14 cellular contexts compared by ENCODE assay signal in the genomic region with DNA sequence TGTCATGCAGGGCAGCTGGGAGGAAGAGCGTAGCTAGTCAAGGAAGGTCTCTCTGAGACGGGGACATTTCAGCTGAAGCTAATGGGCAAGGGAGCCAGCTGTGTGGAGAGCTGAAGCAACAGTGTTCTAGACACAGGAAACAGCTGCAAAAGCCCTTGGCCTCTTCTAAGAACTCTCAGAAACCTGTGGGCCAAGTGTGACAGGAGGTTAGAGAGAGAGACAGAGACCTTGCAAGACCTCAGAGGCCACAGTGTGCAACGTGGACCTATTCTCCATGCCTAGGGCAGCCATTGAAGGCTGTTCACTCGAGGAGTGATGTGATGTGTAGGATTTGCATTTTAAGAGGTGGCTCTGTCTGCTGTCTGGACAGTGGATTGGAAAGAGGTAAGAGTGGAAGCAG. TPM values are rescaled to one million over a fixed set of nuclear protein-coding genes. Genes with fewer than 3 reads are reported as not detected.
DNase-seq lines count a peak whose midpoint lies in the region; ATAC-seq and TF ChIP-seq lines count a peak whose summit lies in the region.
"Had no signal": no experiment of that assay in that cellular context is flagged by ENCODE, and none has a peak within 500 bp of the region (broad histone marks: within the 10 kb centered on the region; RNA-seq: fewer than 3 reads in every experiment).

No MANE protein-coding gene starts in this region.

- DNase-seq in GM12864 (ENCODE audit: low read depth) (peak; percentile 25), epidermal melanocyte (ENCODE audit: insufficient read length, low spot score) (no peak), COR-L47 (lab: John Stamatoyannopoulos, UW) (no peak), hepatocyte (ENCODE audit: low spot score) (no peak), NCI-H226 (no peak)
- DNase-seq in activated CD4-positive, alpha-beta memory T cell treated with anti-CD3 and anti-CD28 coated beads for 36 hours: peak; percentile 44
- DNase-seq in naive thymus-derived CD4-positive, alpha-beta T cell: peak in 1 of 9 donors; percentile 24
- DNase-seq: cerebellar nuclear complex, Karpas-422, NCI-H2171, retina, T1000, thyroid gland had no signal

- no peaks in the 10 kb centered on the region for H3K27me3 Mint-ChIP-seq in activated CD4-positive, alpha-beta memory T cell treated with anti-CD3 and anti-CD28 coated beads for 36 hours
- no peaks in the 10 kb centered on the region for H3K27me3 Mint-ChIP-seq in naive thymus-derived CD4-positive, alpha-beta T cell

- no peak overlapping the region for H2AFZ ChIP-seq in hepatocyte

- H3K36me3 Mint-ChIP-seq in activated CD4-positive, alpha-beta memory T cell treated with anti-CD3 and anti-CD28 coated beads for 36 hours: peaks cover 21% of the 10 kb centered on the region
- peaks cover 4 to 54% (median 44%) of the 10 kb centered on the region in 5 donors for H3K36me3 Mint-ChIP-seq in naive thymus-derived CD4-positive, alpha-beta T cell

- H3K4me3 ChIP-seq in GM12864 (ENCODE audit: low read depth, low read length) (no peak overlapping the region), hepatocyte (no peak overlapping the region)
- H3K4me3 ChIP-seq in naive thymus-derived CD4-positive, alpha-beta T cell (ENCODE audit: low read length): no peak overlapping the region
- H3K4me3 ChIP-seq: thyroid gland had no signal

- no peaks in the 10 kb centered on the region for H4K20me1 ChIP-seq in hepatocyte (ENCODE audit: insufficient read depth, poor library complexity, severe bottlenecking)

- H3K4me2 ChIP-seq in hepatocyte: no peak overlapping the region

- peaks cover 0 to 18% (median 7%) of the 10 kb centered on the region in 3 experiments for H3K36me3 ChIP-seq in naive thymus-derived CD4-positive, alpha-beta T cell (ENCODE audit: control insufficient read depth in 2 of 3, insufficient read depth in 3 of 3, low read length in 3 of 3)
- no peaks in the 10 kb centered on the region for H3K36me3 ChIP-seq in hepatocyte (replicated peaks; ENCODE audit: insufficient read depth, low read depth)

- no peak for TF ChIP-seq CTCF in GM12864 (IDR thresholded peaks at IDR 0.05; ENCODE audit: low read depth, low read length, missing control alignments)
- TF ChIP-seq CTCF in hepatocyte (IDR thresholded peaks at IDR 0.05; ENCODE audit: poor library complexity): no peak

- peak overlapping the region; percentile 66 for H3K27ac Mint-ChIP-seq in activated CD4-positive, alpha-beta memory T cell treated with anti-CD3 and anti-CD28 coated beads for 36 hours
- peak overlapping the region in 6 of 9 donors; percentile 32 to 85 (median 54) for H3K27ac Mint-ChIP-seq in naive thymus-derived CD4-positive, alpha-beta T cell

- H3K9me2 ChIP-seq in hepatocyte (replicated peaks; ENCODE audit: insufficient read depth): no peaks in the 10 kb centered on the region

- no peak overlapping the region for H3K27ac ChIP-seq in naive thymus-derived CD4-positive, alpha-beta T cell (ENCODE audit: low read depth, low read length)
- no peak overlapping the region for H3K27ac ChIP-seq in hepatocyte
- H3K27ac ChIP-seq: thyroid gland had no signal

- no peaks in the 10 kb centered on the region for H3K9me3 Mint-ChIP-seq in activated CD4-positive, alpha-beta memory T cell treated with anti-CD3 and anti-CD28 coated beads for 36 hours
- H3K9me3 Mint-ChIP-seq in naive thymus-derived CD4-positive, alpha-beta T cell: no peaks in the 10 kb centered on the region

- intact Hi-C loops in activated CD4-positive, alpha-beta memory T cell treated with anti-CD3 and anti-CD28 coated beads for 36 hours (cut with micrococcal nuclease): no loop called here
- intact Hi-C loops in naive thymus-derived CD4-positive, alpha-beta T cell (cut with micrococcal nuclease): loop anchor here in 1 of 2 donors (5.0 kb wide), 1 partner anchor 72 kb away; no protein-coding TSS in a partner anchor

- POLR2A ChIA-PET in activated CD4-positive, alpha-beta memory T cell treated with anti-CD3 and anti-CD28 coated beads for 36 hours (lab: Charles Lee): interaction anchor here (0.9 kb wide), 1 partner anchor 9 kb away, joined by 3 read pairs; no protein-coding TSS in a partner anchor
- POLR2A ChIA-PET in naive thymus-derived CD4-positive, alpha-beta T cell (lab: Charles Lee): interaction anchor here (1.0 to 1.1 kb wide), 2 partner anchors 32 to 85 kb away, joined by 5 to 7 read pairs; no protein-coding TSS in a partner anchor

- no peaks in the 10 kb centered on the region for H3K4me1 ChIP-seq in naive thymus-derived CD4-positive, alpha-beta T cell (ENCODE audit: control insufficient read depth in 2 of 2, insufficient read depth in 2 of 2, low read length in 2 of 2)
- H3K4me1 ChIP-seq in hepatocyte (ENCODE audit: insufficient read depth): no peaks in the 10 kb centered on the region
- H3K4me1 ChIP-seq: thyroid gland had no signal

- no peaks in the 10 kb centered on the region for H3K27me3 ChIP-seq in naive thymus-derived CD4-positive, alpha-beta T cell (ENCODE audit: control insufficient read depth in 2 of 2, insufficient read depth in 2 of 2, low read length in 2 of 2)
- H3K27me3 ChIP-seq in hepatocyte: no peaks in the 10 kb centered on the region
- H3K27me3 ChIP-seq: thyroid gland had no signal

- no peaks in the 10 kb centered on the region for H3K9me3 ChIP-seq in naive thymus-derived CD4-positive, alpha-beta T cell (ENCODE audit: control insufficient read depth in 2 of 3, low read length in 3 of 3)
- no peaks in the 10 kb centered on the region for H3K9me3 ChIP-seq in hepatocyte (ENCODE audit: low read depth)
- H3K9me3 ChIP-seq: thyroid gland had no signal

- ATAC-seq in HG02678 (IDR thresholded peaks at IDR 0.05; ENCODE audit: unreplicated experiment): peak; percentile 69
- peak; percentile 83 for ATAC-seq in naive thymus-derived CD4-positive, alpha-beta T cell

- H3K4me3 Mint-ChIP-seq in activated CD4-positive, alpha-beta memory T cell treated with anti-CD3 and anti-CD28 coated beads for 36 hours: no peak overlapping the region
- peak overlapping the region in 7 of 10 donors; percentile 1 to 81 (median 34) for H3K4me3 Mint-ChIP-seq in naive thymus-derived CD4-positive, alpha-beta T cell

- H3K4me1 Mint-ChIP-seq in activated CD4-positive, alpha-beta memory T cell treated with anti-CD3 and anti-CD28 coated beads for 36 hours (ENCODE audit: low read depth): peaks cover 17% of the 10 kb centered on the region
- H3K4me1 Mint-ChIP-seq in naive thymus-derived CD4-positive, alpha-beta T cell: peaks cover 23 to 55% (median 44%) of the 10 kb centered on the region in 7 donors

- CTCF ChIA-PET in activated CD4-positive, alpha-beta memory T cell treated with anti-CD3 and anti-CD28 coated beads for 36 hours (lab: Charles Lee): interaction anchor here (0.7 kb wide), 1 partner anchor 219 kb away, joined by 3 read pairs; no protein-coding TSS in a partner anchor
- CTCF ChIA-PET in naive thymus-derived CD4-positive, alpha-beta T cell (lab: Charles Lee): no interaction called here

- H3K79me2 ChIP-seq in hepatocyte: no peaks in the 10 kb centered on the region

- WGBS in hepatocyte (ENCODE audit: low lambda C conversion rate, missing lambda C conversion rate): 93% methylated on average over 4 of the region's 4 CpGs

RNA-seq across cellular contexts. Expression of gene TNRC6B, which starts 48.7 kb away (rescaled TPM):
- 10 to 100 TPM; 34.9 to 38.8 TPM for total RNA-seq in activated CD4-positive, alpha-beta memory T cell treated with anti-CD3 and anti-CD28 coated beads for 36 hours
- 100 to 1,000 TPM in 4 of 5 experiments, 10 to 100 TPM in 1; 67.4 to 165 (median 146) TPM for total RNA-seq in naive thymus-derived CD4-positive, alpha-beta T cell
- polyA plus RNA-seq in naive thymus-derived CD4-positive, alpha-beta T cell: 100 to 1,000 TPM; 102 to 119 TPM
- total RNA-seq in hepatocyte: 25.8 TPM in 2 replicates
- polyA plus RNA-seq in hepatocyte: 23.7 and 30.8 TPM in 2 replicates

Comparison
In these comparisons a context has a peak if more than half of its experiments do, and no peak if none do; other contexts are left out.
1. DNase-seq: peak in GM12864 (single experiment) and activated CD4-positive, alpha-beta memory T cell treated with anti-CD3 and anti-CD28 coated beads for 36 hours (single experiment); none in epidermal melanocyte (single experiment), COR-L47 (single experiment), hepatocyte (single experiment) and NCI-H226 (single experiment).